ENCODE assay signal across 13 cellular contexts in the genomic region with DNA sequence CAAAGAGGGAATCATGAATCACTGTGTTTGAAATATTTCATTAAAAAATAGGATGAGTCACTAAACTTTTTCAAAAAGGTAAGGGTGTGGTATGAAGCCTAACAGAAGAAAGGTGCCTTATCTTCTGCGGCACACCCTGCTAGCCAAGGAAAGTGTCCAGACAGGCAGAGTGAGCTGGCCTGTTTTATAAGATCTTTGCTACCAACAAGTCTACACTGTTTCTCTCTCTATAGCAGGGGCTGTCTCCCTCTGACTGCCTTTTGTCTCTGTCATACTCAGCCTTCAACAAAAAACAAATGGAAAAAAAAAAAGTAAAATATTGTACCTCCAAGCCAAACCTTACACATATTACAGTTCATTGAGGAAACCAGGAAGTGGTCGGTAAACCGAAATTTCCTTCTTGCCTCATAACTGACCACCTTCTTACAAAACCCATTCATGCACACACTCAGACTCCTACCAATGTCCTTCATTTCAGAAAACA. TPM values are rescaled to one million over a fixed set of nuclear protein-coding genes. Genes with fewer than 3 reads are reported as not detected.
DNase-seq lines count a peak whose midpoint lies in the region; ATAC-seq and TF ChIP-seq lines count a peak whose summit lies in the region.
"Had no signal": no experiment of that assay in that cellular context is flagged by ENCODE, and none has a peak within 500 bp of the region (broad histone marks: within the 10 kb centered on the region; RNA-seq: fewer than 3 reads in every experiment).

No MANE protein-coding gene starts in this region.

- TF ChIP-seq CTCF in VCaP (conservative IDR thresholded peaks at IDR 0.05) (no peak), mesothelial cell of epicardium (IDR thresholded peaks at IDR 0.05; ENCODE audit: unreplicated experiment) (no peak)

- peak overlapping the region; percentile 51 for H3K27ac Mint-ChIP-seq in mesothelial cell of epicardium
- H3K27ac Mint-ChIP-seq: neural progenitor cell had no signal

- ATAC-seq in GM21576 (IDR thresholded peaks at IDR 0.05; ENCODE audit: unreplicated experiment): no peak

- no peak overlapping the region for H3K4me3 Mint-ChIP-seq in mesothelial cell of epicardium
- H3K4me3 Mint-ChIP-seq: neural progenitor cell had no signal

- peaks cover 19% of the 10 kb centered on the region for H3K4me1 Mint-ChIP-seq in mesothelial cell of epicardium

- no peaks in the 10 kb centered on the region for H3K36me3 Mint-ChIP-seq in mesothelial cell of epicardium
- H3K36me3 Mint-ChIP-seq: neural progenitor cell had no signal

- DNase-seq in CD1c-positive myeloid dendritic cell (ENCODE audit: extremely low spot score) (peak; percentile 50), Kasumi-1 (lab: John Stamatoyannopoulos, UW) (peak; percentile 45 to 61), mesothelial cell of epicardium (ENCODE audit: low spot score in 2 of 2, unreplicated experiment in 2 of 2) (no peak), cortex of kidney (lab: John Stamatoyannopoulos, UW) (no peak), COR-L47 (lab: John Stamatoyannopoulos, UW) (no peak), DMS53 treated with DMSO at 0.1 percent for 48 hours (lab: John Stamatoyannopoulos, UW; ENCODE audit: unreplicated experiment) (no peak)
- DNase-seq: NCI-H2029; stimulated activated CD4-positive, alpha-beta T cell treated with anti-CD3 and anti-CD28 coated beads, Interleukin-2, amount 100 ng/mL, for 24 hours; SW 1271 had no signal

- H3K9me3 Mint-ChIP-seq in mesothelial cell of epicardium: no peaks in the 10 kb centered on the region
- H3K9me3 Mint-ChIP-seq: neural progenitor cell had no signal

- H3K27me3 Mint-ChIP-seq in mesothelial cell of epicardium (ENCODE audit: low read depth): no peaks in the 10 kb centered on the region

- H3K27ac ChIP-seq in VCaP: peak overlapping the region; percentile 98
- H3K27ac ChIP-seq: neural progenitor cell, thoracic aorta had no signal

RNA-seq across cellular contexts. Expression of a gene that starts 9.1 kb away (rescaled TPM):
- total RNA-seq in mesothelial cell of epicardium: 63.7 to 74.5 TPM (median 64.8 TPM) in 3 replicates

RNA-seq across cellular contexts. Expression of a gene that starts 9.2 kb away (rescaled TPM):
- total RNA-seq in mesothelial cell of epicardium: 53.6 TPM in 3 replicates

RNA-seq across cellular contexts. Expression of a gene that starts 59.3 kb away (rescaled TPM):
- 0.60 to 1.2 TPM (median 0.66 TPM) in 3 replicates for total RNA-seq in mesothelial cell of epicardium

Comparison
In these comparisons a context has a peak if more than half of its experiments do, and no peak if none do; other contexts are left out.
1. DNase-seq: peak in CD1c-positive myeloid dendritic cell (single experiment) and Kasumi-1 (2 of 2); none in mesothelial cell of epicardium (0 of 2), cortex of kidney (single experiment), COR-L47 (single experiment) and DMS53 treated with DMSO at 0.1 percent for 48 hours (single experiment).